In the genomic region with DNA sequence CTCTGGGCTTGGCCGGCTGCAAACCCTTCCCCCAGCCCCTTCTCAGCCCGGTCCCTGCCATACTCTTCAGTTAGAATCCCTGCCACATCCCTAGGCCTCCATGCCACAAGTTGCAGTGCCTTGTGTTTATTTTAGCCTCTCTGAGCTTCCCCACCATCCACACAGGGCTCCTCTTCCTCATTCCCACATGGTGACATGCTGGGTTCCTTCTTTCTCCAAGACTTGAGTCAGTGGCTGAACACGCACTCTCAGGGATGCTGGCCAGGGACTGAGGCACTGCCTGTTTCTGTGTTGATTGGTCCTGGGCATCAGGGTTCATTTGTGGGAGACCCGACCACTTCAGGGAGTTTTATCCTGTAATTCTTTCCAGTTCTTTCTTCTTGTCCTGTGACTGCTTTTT, we compare ENCODE assay signal across 1 cellular context.
TF ChIP-seq lines count a peak whose summit lies in the region.

No MANE protein-coding gene starts in this region.

TF ChIP-seq in H1, 55 proteins besides CTCF, POLR2A, EP300 and RAD21:
- TF ChIP-seq CHD2 (IDR thresholded peaks at IDR 0.05; ENCODE audit: low read length) = no peak
- TF ChIP-seq TCF12 (IDR thresholded peaks at IDR 0.05; ENCODE audit: low read depth, low read length) = no peak
- TF ChIP-seq MAFK (IDR thresholded peaks at IDR 0.05; ENCODE audit: low read depth, low read length) = no peak
- TF ChIP-seq, protein P1, sequence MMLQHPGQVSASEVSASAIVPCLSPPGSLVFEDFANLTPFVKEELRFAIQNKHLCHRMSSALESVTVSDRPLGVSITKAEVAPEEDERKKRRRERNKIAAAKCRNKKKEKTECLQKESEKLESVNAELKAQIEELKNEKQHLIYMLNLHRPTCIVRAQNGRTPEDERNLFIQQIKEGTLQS (IDR thresholded peaks at IDR 0.05; ENCODE audit: insufficient read depth, low read depth, low read length) = no peak
- TF ChIP-seq HDAC6 (IDR thresholded peaks at IDR 0.05; ENCODE audit: low read depth, low read length) = no peak
- TF ChIP-seq TAF7 (optimal IDR thresholded peaks at IDR 0.05; ENCODE audit: borderline replicate concordance, low read depth, low read length) = no peak
- TF ChIP-seq BACH1 (IDR thresholded peaks at IDR 0.05; ENCODE audit: low read length) = no peak
- TF ChIP-seq TBP (IDR thresholded peaks at IDR 0.05; ENCODE audit: low read depth, low read length) = no peak
- TF ChIP-seq YY1 (IDR thresholded peaks at IDR 0.05; ENCODE audit: low read depth, low read length) = no peak
- no peak for TF ChIP-seq NANOG (IDR thresholded peaks at IDR 0.05; ENCODE audit: insufficient read depth, low read depth, low read length, poor library complexity, severe bottlenecking)
- no peak for TF ChIP-seq HDAC2 (IDR thresholded peaks at IDR 0.05; ENCODE audit: borderline replicate concordance in 1 of 2, low read depth in 2 of 2, low read length in 2 of 2)
- TF ChIP-seq SP2 (IDR thresholded peaks at IDR 0.05; ENCODE audit: low read length) = no peak
- no peak for TF ChIP-seq TAF1 (IDR thresholded peaks at IDR 0.05; ENCODE audit: low read depth, low read length)
- no peak for TF ChIP-seq SIRT6 (IDR thresholded peaks at IDR 0.05; ENCODE audit: low read length)
- no peak for TF ChIP-seq SUZ12 (IDR thresholded peaks at IDR 0.05; ENCODE audit: low read length)
